ENCODE assay signal across 15 cellular contexts in the genomic region with DNA sequence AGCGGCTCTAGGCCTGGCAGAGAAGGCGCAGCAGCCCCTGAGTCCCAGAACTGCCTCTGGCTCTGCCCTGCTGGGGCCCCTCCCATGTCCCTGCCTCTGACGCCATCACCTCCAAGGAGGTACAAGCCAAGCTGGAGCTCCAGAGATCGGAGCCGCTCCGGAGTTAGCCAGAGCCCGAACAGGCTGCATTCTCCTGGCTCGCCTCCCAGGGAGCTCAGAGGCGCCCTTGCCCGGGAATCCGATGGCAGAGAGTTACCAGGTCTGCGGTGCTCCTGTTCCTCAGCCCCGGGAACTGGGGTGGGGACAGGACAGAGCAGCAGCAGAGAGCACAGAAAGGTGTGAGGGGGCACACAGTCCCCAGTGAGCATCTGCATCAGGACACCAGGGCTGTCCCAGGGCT. TPM values are rescaled to one million over a fixed set of nuclear protein-coding genes. Genes with fewer than 3 reads are reported as not detected.
"Had no signal": no experiment of that assay in that cellular context is flagged by ENCODE, and none has a peak within 500 bp of the region (broad histone marks: within the 10 kb centered on the region; RNA-seq: fewer than 3 reads in every experiment).

No MANE protein-coding gene starts in this region.

RNA-seq across cellular contexts. Expression of a gene that starts 12.9 kb away (rescaled TPM):
- total RNA-seq: activated B cell treated with CpG ODN at 0.5 μM for 24 hours; activated CD4-positive, alpha-beta memory T cell treated with anti-CD3 and anti-CD28 coated beads for 36 hours; activated CD4-positive, alpha-beta T cell treated with anti-CD3 and anti-CD28 coated beads, Interleukin-2, amount 10 ng/mL, durations not matched to agents 24 days and 14 days; activated CD8-positive, alpha-beta memory T cell treated with anti-CD3 and anti-CD28 coated beads for 36 hours; activated CD8-positive, alpha-beta T cell treated with anti-CD3 and anti-CD28 coated beads for 36 hours; activated naive CD4-positive, alpha-beta T cell treated with anti-CD3 and anti-CD28 coated beads for 36 hours; activated naive CD4-positive, alpha-beta T cell treated with anti-CD3 and anti-CD28 coated beads, Interleukin-2, amount 50 U/mL, for 72 hours; activated naive CD8-positive, alpha-beta T cell treated with anti-CD3 and anti-CD28 coated beads for 36 hours; activated T-cell treated with anti-CD3 and anti-CD28 coated beads, Interleukin-2, amount 50 U/mL, for 4 hours; activated T-cell treated with anti-CD3 and anti-CD28 coated beads, Interleukin-2, amount 50 U/mL, for 72 hours; activated T-helper 1 cell treated with anti-CD3 and anti-CD28 coated beads, Interleukin-12 subunit alpha, Interleukin-12 subunit beta, Interleukin-2, Interleukin-4 antibody, amounts not matched to agents 30 ng/mL and 10 ng/mL and 1 ng/mL, durations not matched to agents 14 hours and 24 hours and 36 hours; activated T-helper 17 cell treated with anti-CD3 and anti-CD28 coated beads, Interleukin-2, amount 50 U/mL, for 72 hours; ascending aorta; bronchial epithelial cell; cardiac muscle cell had no signal
- polyA plus RNA-seq: cardiac muscle cell had no signal

RNA-seq across cellular contexts. Expression of a gene that starts 36.4 kb away (rescaled TPM):
- total RNA-seq: activated B cell treated with CpG ODN at 0.5 μM for 24 hours; activated CD4-positive, alpha-beta memory T cell treated with anti-CD3 and anti-CD28 coated beads for 36 hours; activated CD4-positive, alpha-beta T cell treated with anti-CD3 and anti-CD28 coated beads, Interleukin-2, amount 10 ng/mL, durations not matched to agents 24 days and 14 days; activated CD8-positive, alpha-beta memory T cell treated with anti-CD3 and anti-CD28 coated beads for 36 hours; activated CD8-positive, alpha-beta T cell treated with anti-CD3 and anti-CD28 coated beads for 36 hours; activated naive CD4-positive, alpha-beta T cell treated with anti-CD3 and anti-CD28 coated beads for 36 hours; activated naive CD4-positive, alpha-beta T cell treated with anti-CD3 and anti-CD28 coated beads, Interleukin-2, amount 50 U/mL, for 72 hours; activated naive CD8-positive, alpha-beta T cell treated with anti-CD3 and anti-CD28 coated beads for 36 hours; activated T-cell treated with anti-CD3 and anti-CD28 coated beads, Interleukin-2, amount 50 U/mL, for 4 hours; activated T-cell treated with anti-CD3 and anti-CD28 coated beads, Interleukin-2, amount 50 U/mL, for 72 hours; activated T-helper 1 cell treated with anti-CD3 and anti-CD28 coated beads, Interleukin-12 subunit alpha, Interleukin-12 subunit beta, Interleukin-2, Interleukin-4 antibody, amounts not matched to agents 30 ng/mL and 10 ng/mL and 1 ng/mL, durations not matched to agents 14 hours and 24 hours and 36 hours; activated T-helper 17 cell treated with anti-CD3 and anti-CD28 coated beads, Interleukin-2, amount 50 U/mL, for 72 hours; ascending aorta; bronchial epithelial cell; cardiac muscle cell had no signal
- polyA plus RNA-seq: cardiac muscle cell had no signal

RNA-seq across cellular contexts. Expression of a gene that starts 44.6 kb away (rescaled TPM):
- total RNA-seq: activated B cell treated with CpG ODN at 0.5 μM for 24 hours; activated naive CD4-positive, alpha-beta T cell treated with anti-CD3 and anti-CD28 coated beads, Interleukin-2, amount 50 U/mL, for 72 hours; activated T-helper 1 cell treated with anti-CD3 and anti-CD28 coated beads, Interleukin-12 subunit alpha, Interleukin-12 subunit beta, Interleukin-2, Interleukin-4 antibody, amounts not matched to agents 30 ng/mL and 10 ng/mL and 1 ng/mL, durations not matched to agents 14 hours and 24 hours and 36 hours; activated T-helper 17 cell treated with anti-CD3 and anti-CD28 coated beads, Interleukin-2, amount 50 U/mL, for 72 hours; bronchial epithelial cell had no signal
